In the genomic region with DNA sequence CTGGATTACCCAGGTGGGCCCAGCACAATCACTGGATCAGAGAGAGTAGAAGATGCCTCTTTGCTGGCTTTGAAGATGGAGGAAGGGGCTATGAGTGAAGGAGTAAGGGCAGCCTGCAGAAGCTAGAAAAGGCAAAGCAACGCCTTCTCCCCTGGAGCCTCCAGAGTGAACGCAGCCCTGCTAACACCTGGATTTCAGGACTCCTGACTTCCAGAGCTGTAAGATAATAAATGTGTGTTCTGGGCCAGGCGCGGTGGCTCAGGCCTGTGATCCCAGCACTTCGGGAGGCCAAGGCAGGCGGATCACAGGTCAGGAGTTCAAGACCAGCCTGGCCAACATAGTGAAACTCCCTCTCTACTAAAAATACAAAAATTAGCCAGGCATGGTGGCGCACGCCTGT, we compare ENCODE assay signal across 21 cellular contexts.
"Had no signal": no experiment of that assay in that cellular context is flagged by ENCODE, and none has a peak within 500 bp of the region (broad histone marks: within the 10 kb centered on the region; RNA-seq: fewer than 3 reads in every experiment).

No MANE protein-coding gene starts in this region.

- H3K9me3 Mint-ChIP-seq: activated CD4-positive, alpha-beta memory T cell treated with anti-CD3 and anti-CD28 coated beads, Interleukin-2, amount 10 ng/mL, durations not matched to agents 7 days and 5 days; activated CD4-positive, alpha-beta T cell treated with anti-CD3 and anti-CD28 coated beads, Interleukin-2, amount 10 ng/mL, durations not matched to agents 7 days and 5 days; endodermal cell; nephron had no signal

- ATAC-seq: activated CD8-positive, alpha-beta memory T cell treated with anti-CD3 and anti-CD28 coated beads, Interleukin-2, amount 10 ng/mL, durations not matched to agents 7 days and 5 days; foreskin keratinocyte; heart left ventricle; left lung; mucosa of descending colon; right lobe of liver; stimulated activated naive CD8-positive, alpha-beta T cell treated with anti-CD3 and anti-CD28 coated beads, Interleukin-15, Interleukin-2, amounts not matched to agents 100 U/mL and 50 U/mL, for 24 hours had no signal

- H3K27ac ChIP-seq: brain microvascular endothelial cell, esophagus muscularis mucosa, foreskin keratinocyte, heart left ventricle, left lung, right lobe of liver, skin epidermis had no signal

- H3K4me1 Mint-ChIP-seq: nephron had no signal

- H3K4me3 ChIP-seq: esophagus muscularis mucosa, heart left ventricle, left lung, lung, mucosa of descending colon, right lobe of liver, skin epidermis had no signal

- H3K36me3 Mint-ChIP-seq: activated CD8-positive, alpha-beta memory T cell treated with anti-CD3 and anti-CD28 coated beads, Interleukin-2, amount 10 ng/mL, durations not matched to agents 7 days and 5 days had no signal

- H3K27ac Mint-ChIP-seq: activated CD4-positive, alpha-beta memory T cell treated with anti-CD3 and anti-CD28 coated beads, Interleukin-2, amount 10 ng/mL, durations not matched to agents 7 days and 5 days; activated CD4-positive, alpha-beta T cell treated with anti-CD3 and anti-CD28 coated beads, Interleukin-2, amount 10 ng/mL, durations not matched to agents 7 days and 5 days; activated CD8-positive, alpha-beta memory T cell treated with anti-CD3 and anti-CD28 coated beads, Interleukin-2, amount 10 ng/mL, durations not matched to agents 7 days and 5 days; nephron had no signal

- H3K4me1 ChIP-seq: esophagus muscularis mucosa, foreskin keratinocyte, heart left ventricle, left lung, right lobe of liver had no signal

- H3K9me3 ChIP-seq: esophagus muscularis mucosa, heart left ventricle, left lung, mucosa of descending colon, right lobe of liver had no signal

- H3K27me3 ChIP-seq: brain microvascular endothelial cell, foreskin keratinocyte, heart left ventricle, left lung, right lobe of liver had no signal

- DNase-seq: activated CD4-positive, alpha-beta memory T cell treated with anti-CD3 and anti-CD28 coated beads, Interleukin-2, amount 10 ng/mL, durations not matched to agents 7 days and 5 days; activated CD4-positive, alpha-beta T cell treated with anti-CD3 and anti-CD28 coated beads, Interleukin-2, amount 10 ng/mL, durations not matched to agents 7 days and 5 days; activated CD8-positive, alpha-beta memory T cell treated with anti-CD3 and anti-CD28 coated beads, Interleukin-2, amount 10 ng/mL, durations not matched to agents 7 days and 5 days; activated gamma-delta T cell treated with Interleukin-2 at 50 U/mL for 16 hours; activated naive CD4-positive, alpha-beta T cell treated with anti-CD3 and anti-CD28 coated beads, Interleukin-2, amount 50 U/mL, for 16 hours; amniotic stem cell; brain microvascular endothelial cell; foreskin keratinocyte; kidney glomerular epithelial cell; stimulated activated CD4-positive, alpha-beta T cell treated with anti-CD3 and anti-CD28 coated beads, Interleukin-12 subunit alpha, Interleukin-12 subunit beta, amount 100 ng/mL, for 4 hours; stimulated activated CD4-positive, alpha-beta T cell treated with anti-CD3 and anti-CD28 coated beads, Interleukin-4, amount 100 ng/mL, for 1 hour; stimulated activated naive CD8-positive, alpha-beta T cell treated with anti-CD3 and anti-CD28 coated beads, Interleukin-15, Interleukin-2, amounts not matched to agents 100 U/mL and 50 U/mL, for 24 hours had no signal

- H3K27me3 Mint-ChIP-seq: activated CD4-positive, alpha-beta memory T cell treated with anti-CD3 and anti-CD28 coated beads, Interleukin-2, amount 10 ng/mL, durations not matched to agents 7 days and 5 days; activated CD4-positive, alpha-beta T cell treated with anti-CD3 and anti-CD28 coated beads, Interleukin-2, amount 10 ng/mL, durations not matched to agents 7 days and 5 days; activated CD8-positive, alpha-beta memory T cell treated with anti-CD3 and anti-CD28 coated beads, Interleukin-2, amount 10 ng/mL, durations not matched to agents 7 days and 5 days had no signal

- H3K4me3 Mint-ChIP-seq: activated CD4-positive, alpha-beta memory T cell treated with anti-CD3 and anti-CD28 coated beads, Interleukin-2, amount 10 ng/mL, durations not matched to agents 7 days and 5 days; activated CD4-positive, alpha-beta T cell treated with anti-CD3 and anti-CD28 coated beads, Interleukin-2, amount 10 ng/mL, durations not matched to agents 7 days and 5 days; activated CD8-positive, alpha-beta memory T cell treated with anti-CD3 and anti-CD28 coated beads, Interleukin-2, amount 10 ng/mL, durations not matched to agents 7 days and 5 days; endodermal cell; nephron had no signal

- H3K36me3 ChIP-seq: brain microvascular endothelial cell, heart left ventricle, left lung, right lobe of liver had no signal
